ENCODE assay signal across 1 cellular context in the genomic region with DNA sequence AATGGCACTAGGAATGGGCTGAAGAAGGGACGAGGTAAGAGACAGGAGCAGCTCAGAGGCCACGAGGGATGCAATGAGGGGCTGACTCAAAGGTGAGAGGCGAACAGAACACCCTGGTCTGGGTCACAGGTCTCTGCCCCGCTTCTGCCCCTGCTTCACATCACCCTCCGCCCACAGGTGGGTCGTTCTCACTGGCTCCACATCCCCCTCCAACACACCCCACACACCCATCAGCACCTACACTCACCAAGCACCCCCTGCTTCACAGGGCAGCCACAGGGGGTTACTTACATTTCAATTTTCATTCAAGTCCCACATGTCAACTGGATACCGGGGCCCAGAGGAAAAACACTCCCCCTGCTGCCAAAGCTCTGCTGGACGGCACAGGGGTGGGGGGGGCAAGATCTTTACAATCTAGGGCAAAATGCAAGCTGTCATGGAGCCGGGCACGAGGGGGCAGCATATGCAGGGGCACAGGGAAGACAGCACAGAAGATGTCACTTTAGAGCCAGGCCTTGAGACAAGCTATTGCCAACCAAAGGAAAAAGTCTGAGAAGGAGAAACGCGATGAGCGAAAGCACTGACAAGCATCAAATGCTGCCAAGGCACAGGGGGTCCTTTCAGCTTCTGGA.
TF ChIP-seq lines count a peak whose summit lies in the region.

No MANE protein-coding gene starts in this region.

TF ChIP-seq in GM12878, 131 proteins besides CTCF, POLR2A, EP300 and RAD21:
- no peak for TF ChIP-seq NRF1 (conservative IDR thresholded peaks at IDR 0.05; ENCODE audit: low read depth, low read length)
- TF ChIP-seq ZNF24 (IDR thresholded peaks at IDR 0.05): no peak
- no peak for TF ChIP-seq SMAD5 (IDR thresholded peaks at IDR 0.05; ENCODE audit: low read depth)
- TF ChIP-seq MYB (IDR thresholded peaks at IDR 0.05; ENCODE audit: borderline replicate concordance, low read depth, low read length): no peak
- no peak for TF ChIP-seq FOXM1 (IDR thresholded peaks at IDR 0.05; ENCODE audit: low read depth, low read length)
- no peak for TF ChIP-seq PAX5 (IDR thresholded peaks at IDR 0.05; ENCODE audit: borderline replicate concordance, low read depth, low read length)
- no peak for TF ChIP-seq CHD1 (IDR thresholded peaks at IDR 0.05; ENCODE audit: low read depth, low read length)
- no peak for TF ChIP-seq ZNF217 (IDR thresholded peaks at IDR 0.05)
- no peak for TF ChIP-seq POLR2AphosphoS5 (IDR thresholded peaks at IDR 0.05; ENCODE audit: low read length)
- TF ChIP-seq HDAC6 (IDR thresholded peaks at IDR 0.05; ENCODE audit: unreplicated experiment): no peak
- TF ChIP-seq SREBF1 (IDR thresholded peaks at IDR 0.05; ENCODE audit: low read length): no peak
